ENCODE assay signal across 16 cellular contexts in genomic region chr19:33734913-33735312, GRCh38.
A peak's percentile ranks its signal among the peaks of the same experiment; 100 is the strongest.
DNase-seq lines count a peak whose midpoint lies in the region; ATAC-seq lines count a peak whose summit lies in the region.
"Had no signal": no experiment of that assay in that cellular context is flagged by ENCODE, and none has a peak within 500 bp of the region (broad histone marks: within the 10 kb centered on the region; RNA-seq: fewer than 3 reads in every experiment).

No MANE protein-coding gene starts in this region.

- DNase-seq in Right ventricle myocardium superior: no peak
- no peak for DNase-seq in cardiac septum (ENCODE audit: low spot score)
- DNase-seq in anterior cingulate cortex (lab: John Stamatoyannopoulos, UW): peak in 47 of 58 donors; percentile 10 to 77 (median 34)
- DNase-seq in hypothalamus (lab: John Stamatoyannopoulos, UW): peak in 31 of 51 donors; percentile 3 to 71 (median 28)
- peak; percentile 49 for DNase-seq in ureter (ENCODE audit: low spot score)
- DNase-seq in A172 (ENCODE audit: low spot score): no peak
- DNase-seq in SKM-1 treated with dmso at 0.1 percent for 144 hours (lab: John Stamatoyannopoulos, UW; ENCODE audit: unreplicated experiment): no peak
- DNase-seq in GDM1 (lab: John Stamatoyannopoulos, UW): no peak
- DNase-seq: activated CD4-positive, CD25-positive, alpha-beta regulatory T cell treated with anti-CD3 and anti-CD28 coated beads, Interleukin-2, amount 50 U/mL, for 72 hours; activated naive CD8-positive, alpha-beta T cell treated with anti-CD3 and anti-CD28 coated beads for 36 hours; activated T-cell treated with anti-CD3 and anti-CD28 coated beads, Interleukin-2, amount 50 U/mL, for 72 hours; brain microvascular endothelial cell; DND-41; kidney glomerular epithelial cell; NCI-H82; T-helper 9 cell had no signal

- intact Hi-C loops in Right ventricle myocardium superior (cut with DNase I) (no loop called here), cardiac septum (cut with DNase I) (no loop called here)

- ATAC-seq in Right ventricle myocardium superior (ENCODE audit: poor library complexity): peak; percentile 70
- ATAC-seq: activated T-cell treated with anti-CD3 and anti-CD28 coated beads, Interleukin-2, amount 50 U/mL, for 72 hours had no signal

Comparison
In these comparisons a context has a peak if more than half of its experiments do, and no peak if none do; other contexts are left out.
1. DNase-seq: peak in anterior cingulate cortex (47 of 58), hypothalamus (31 of 51) and ureter (single experiment); none in Right ventricle myocardium superior (single experiment), cardiac septum (single experiment), A172 (single experiment), SKM-1 treated with dmso at 0.1 percent for 144 hours (single experiment) and GDM1 (single experiment).